1 cellular context compared by ENCODE assay signal in genomic region chr14:22821193-22822016, GRCh38.
TF ChIP-seq lines count a peak whose summit lies in the region.

No MANE protein-coding gene starts in this region.

TF ChIP-seq in HepG2, 621 proteins besides CTCF, POLR2A, EP300 and RAD21 (continued from another document and continues in another):
- TF ChIP-seq ZNF770 (CRISPR knock-in tag; IDR thresholded peaks at IDR 0.05) (no peak), NR2F1 (CRISPR knock-in tag; IDR thresholded peaks at IDR 0.05) (no peak), ZNF775 (CRISPR knock-in tag; IDR thresholded peaks at IDR 0.05; ENCODE audit: borderline replicate concordance) (peak; percentile 67; the same call in 1 of the 2 replicates), ZSCAN22 (CRISPR knock-in tag; IDR thresholded peaks at IDR 0.05) (no peak), MBNL3 (CRISPR knock-in tag; conservative IDR thresholded peaks at IDR 0.05) (no peak), ZNF570 (CRISPR knock-in tag; IDR thresholded peaks at IDR 0.05; ENCODE audit: borderline replicate concordance) (no peak), AFF4 (CRISPR knock-in tag; IDR thresholded peaks at IDR 0.05) (0 out of 2 replicates have a peak, but pooled peaks have one; percentile 68), CHD2 (IDR thresholded peaks at IDR 0.05; ENCODE audit: low read depth, low read length) (no peak), JUN (CRISPR knock-in tag; IDR thresholded peaks at IDR 0.05) (0 out of 2 replicates have a peak, but pooled peaks have one; percentile 63), JUNB (CRISPR knock-in tag; IDR thresholded peaks at IDR 0.05; ENCODE audit: borderline replicate concordance) (no peak; the same call in 1 of the 2 replicates), PHF21A (CRISPR knock-in tag; IDR thresholded peaks at IDR 0.05) (peak; percentile 53; the same call in 1 of the 2 replicates), ZNF710 (CRISPR knock-in tag; IDR thresholded peaks at IDR 0.05; ENCODE audit: borderline replicate concordance) (no peak; the same call in 1 of the 2 replicates), ZBTB46 (CRISPR knock-in tag; IDR thresholded peaks at IDR 0.05; ENCODE audit: borderline replicate concordance) (peak; percentile 56; the same call in 1 of the 2 replicates), ZNF138 (CRISPR knock-in tag; IDR thresholded peaks at IDR 0.05; ENCODE audit: low read depth) (peak; percentile 93; the same call in 1 of the 2 replicates), ZNF512 (CRISPR knock-in tag; IDR thresholded peaks at IDR 0.05) (peak; percentile 38; the same call in 1 of the 2 replicates), E2F2 (CRISPR knock-in tag; IDR thresholded peaks at IDR 0.05; ENCODE audit: borderline replicate concordance) (no peak), NFYC (CRISPR knock-in tag; IDR thresholded peaks at IDR 0.05) (no peak), RARA (CRISPR knock-in tag; IDR thresholded peaks at IDR 0.05) (peak; percentile 72), KDM2A (CRISPR knock-in tag; IDR thresholded peaks at IDR 0.05; ENCODE audit: borderline replicate concordance, low read depth) (peak; percentile 81; the same call in 1 of the 2 replicates), ATM (IDR thresholded peaks at IDR 0.05; ENCODE audit: borderline replicate concordance) (no peak), SIN3B (IDR thresholded peaks at IDR 0.05; ENCODE audit: low read length) (no peak), ZNF816 (CRISPR knock-in tag; IDR thresholded peaks at IDR 0.05; ENCODE audit: borderline replicate concordance) (no peak), ARNT (IDR thresholded peaks at IDR 0.05) (no peak), SP4 (CRISPR knock-in tag; IDR thresholded peaks at IDR 0.05) (peak; percentile 62), ZSCAN21 (CRISPR knock-in tag; IDR thresholded peaks at IDR 0.05; ENCODE audit: borderline replicate concordance) (peak; percentile 67), CBFB (CRISPR knock-in tag; IDR thresholded peaks at IDR 0.05) (peak; percentile 53; the same call in 1 of the 2 replicates), ZNF281 (CRISPR knock-in tag; IDR thresholded peaks at IDR 0.05; ENCODE audit: borderline replicate concordance) (peak; percentile 66; the same call in 1 of the 2 replicates), SPEN (CRISPR knock-in tag; IDR thresholded peaks at IDR 0.05; ENCODE audit: low read depth) (peak; percentile 70), AKAP8 (CRISPR knock-in tag; IDR thresholded peaks at IDR 0.05) (peak; percentile 73; the same call in 1 of the 2 replicates), PATZ1 (CRISPR knock-in tag; IDR thresholded peaks at IDR 0.05) (peak; percentile 64), ZNF496 (CRISPR knock-in tag; IDR thresholded peaks at IDR 0.05; ENCODE audit: insufficient replicate concordance) (no peak), ZNF232 (CRISPR knock-in tag; IDR thresholded peaks at IDR 0.05; ENCODE audit: borderline replicate concordance) (peak; percentile 94), ZMYM3 (CRISPR knock-in tag; IDR thresholded peaks at IDR 0.05) (peak; percentile 73), TEAD3 (CRISPR knock-in tag; optimal IDR thresholded peaks at IDR 0.05; ENCODE audit: borderline replicate concordance) (peak; percentile 74), AGO2 (optimal IDR thresholded peaks at IDR 0.05; ENCODE audit: low read depth, low read length) (no peak), TMF1 (CRISPR knock-in tag; IDR thresholded peaks at IDR 0.05; ENCODE audit: low read depth) (no peak), ZNF503 (CRISPR knock-in tag; IDR thresholded peaks at IDR 0.05) (no peak), ZSCAN12 (CRISPR knock-in tag; IDR thresholded peaks at IDR 0.05) (no peak), SP2 (CRISPR knock-in tag; IDR thresholded peaks at IDR 0.05) (no peak)
